In genomic region chr12:124479680-124480468, GRCh38 we compare ENCODE assay signal across 8 cellular contexts.
DNase-seq lines count a peak whose midpoint lies in the region; ATAC-seq lines count a peak whose summit lies in the region.

No MANE protein-coding gene starts in this region.

- H3K4me1 Mint-ChIP-seq in activated T-helper 1 cell treated with anti-CD3 and anti-CD28 coated beads, Interleukin-12 subunit alpha, Interleukin-12 subunit beta, Interleukin-2, Interleukin-4 antibody, amounts not matched to agents 30 ng/mL and 10 ng/mL and 1 ng/mL, durations not matched to agents 14 hours and 24 hours and 36 hours (ENCODE audit: low read depth), result peaks cover 32% of the 10 kb centered on the region
- H3K4me1 Mint-ChIP-seq in naive thymus-derived CD4-positive, alpha-beta T cell, result peaks cover 15 to 35% (median 27%) of the 10 kb centered on the region in 7 donors

- peak overlapping the region; percentile 52 for H3K27ac Mint-ChIP-seq in activated T-helper 1 cell treated with anti-CD3 and anti-CD28 coated beads, Interleukin-12 subunit alpha, Interleukin-12 subunit beta, Interleukin-2, Interleukin-4 antibody, amounts not matched to agents 30 ng/mL and 10 ng/mL and 1 ng/mL, durations not matched to agents 14 hours and 24 hours and 36 hours
- peak overlapping the region in 6 of 9 donors; percentile 4 to 78 (median 54) for H3K27ac Mint-ChIP-seq in naive thymus-derived CD4-positive, alpha-beta T cell

- peaks cover 0 to 87% (median 0%) of the 10 kb centered on the region in 3 experiments for H3K36me3 ChIP-seq in naive thymus-derived CD4-positive, alpha-beta T cell (ENCODE audit: control insufficient read depth in 2 of 3, insufficient read depth in 3 of 3, low read length in 3 of 3)

- peaks cover 5% of the 10 kb centered on the region for H3K27me3 Mint-ChIP-seq in activated T-helper 1 cell treated with anti-CD3 and anti-CD28 coated beads, Interleukin-12 subunit alpha, Interleukin-12 subunit beta, Interleukin-2, Interleukin-4 antibody, amounts not matched to agents 30 ng/mL and 10 ng/mL and 1 ng/mL, durations not matched to agents 14 hours and 24 hours and 36 hours (ENCODE audit: insufficient read depth)
- no peaks in the 10 kb centered on the region for H3K27me3 Mint-ChIP-seq in naive thymus-derived CD4-positive, alpha-beta T cell

- no peaks in the 10 kb centered on the region for H3K9me3 ChIP-seq in naive thymus-derived CD4-positive, alpha-beta T cell (ENCODE audit: control insufficient read depth in 2 of 3, low read length in 3 of 3)

- CTCF ChIA-PET in naive thymus-derived CD4-positive, alpha-beta T cell (lab: Charles Lee), result interaction anchor here (0.6 kb wide), 1 partner anchor 56 kb away, joined by 3 read pairs; no protein-coding TSS in a partner anchor

- intact Hi-C loops in activated T-helper 1 cell treated with anti-CD3 and anti-CD28 coated beads, Interleukin-12 subunit alpha, Interleukin-12 subunit beta, Interleukin-2, Interleukin-4 antibody, amounts not matched to agents 30 ng/mL and 10 ng/mL and 1 ng/mL, durations not matched to agents 14 hours and 24 hours and 36 hours (cut with micrococcal nuclease), result loop anchor here (1.0 kb wide), 3 partner anchors 14 to 23 kb away; no protein-coding TSS in a partner anchor
- intact Hi-C loops in naive thymus-derived CD4-positive, alpha-beta T cell (cut with micrococcal nuclease), result loop anchor here in 1 of 2 donors (1.0 to 2.0 kb wide), 3 partner anchors 14 to 49 kb away; no protein-coding TSS in a partner anchor

- POLR2A ChIA-PET in naive thymus-derived CD4-positive, alpha-beta T cell (lab: Charles Lee), result no interaction called here

- peaks cover 0 to 8% of the 10 kb centered on the region in 2 donors for H3K4me1 ChIP-seq in naive thymus-derived CD4-positive, alpha-beta T cell (ENCODE audit: control insufficient read depth in 2 of 2, insufficient read depth in 2 of 2, low read length in 2 of 2)

- H3K36me3 Mint-ChIP-seq in activated T-helper 1 cell treated with anti-CD3 and anti-CD28 coated beads, Interleukin-12 subunit alpha, Interleukin-12 subunit beta, Interleukin-2, Interleukin-4 antibody, amounts not matched to agents 30 ng/mL and 10 ng/mL and 1 ng/mL, durations not matched to agents 14 hours and 24 hours and 36 hours (ENCODE audit: low read depth), result peaks cover 43% of the 10 kb centered on the region
- H3K36me3 Mint-ChIP-seq in naive thymus-derived CD4-positive, alpha-beta T cell, result peaks cover 21 to 58% (median 37%) of the 10 kb centered on the region in 5 donors

- H3K27ac ChIP-seq in naive thymus-derived CD4-positive, alpha-beta T cell (ENCODE audit: low read depth, low read length), result no peak overlapping the region

- ATAC-seq in GM18498 (IDR thresholded peaks at IDR 0.05; ENCODE audit: unreplicated experiment) (peak; percentile 32), HG02623 (IDR thresholded peaks at IDR 0.05; ENCODE audit: unreplicated experiment) (peak; percentile 26), GM21825 (IDR thresholded peaks at IDR 0.05; ENCODE audit: unreplicated experiment) (no peak)
- peak; percentile 2 for ATAC-seq in naive thymus-derived CD4-positive, alpha-beta T cell

- H3K4me3 Mint-ChIP-seq in activated T-helper 1 cell treated with anti-CD3 and anti-CD28 coated beads, Interleukin-12 subunit alpha, Interleukin-12 subunit beta, Interleukin-2, Interleukin-4 antibody, amounts not matched to agents 30 ng/mL and 10 ng/mL and 1 ng/mL, durations not matched to agents 14 hours and 24 hours and 36 hours, result no peak overlapping the region
- H3K4me3 Mint-ChIP-seq in naive thymus-derived CD4-positive, alpha-beta T cell, result peak overlapping the region in 1 of 10 donors; percentile 45

- H3K9me3 Mint-ChIP-seq in activated T-helper 1 cell treated with anti-CD3 and anti-CD28 coated beads, Interleukin-12 subunit alpha, Interleukin-12 subunit beta, Interleukin-2, Interleukin-4 antibody, amounts not matched to agents 30 ng/mL and 10 ng/mL and 1 ng/mL, durations not matched to agents 14 hours and 24 hours and 36 hours, result peaks cover 15% of the 10 kb centered on the region
- H3K9me3 Mint-ChIP-seq in naive thymus-derived CD4-positive, alpha-beta T cell, result peaks cover 0 to 2% (median 0%) of the 10 kb centered on the region in 11 donors

- DNase-seq in activated T-helper 1 cell treated with anti-CD3 and anti-CD28 coated beads, Interleukin-12 subunit alpha, Interleukin-12 subunit beta, Interleukin-2, Interleukin-4 antibody, amounts not matched to agents 30 ng/mL and 10 ng/mL and 1 ng/mL, durations not matched to agents 14 hours and 24 hours and 36 hours (ENCODE audit: low spot score), result no peak
- no peak for DNase-seq in naive thymus-derived CD4-positive, alpha-beta T cell
- no peak for DNase-seq in DMS114 treated with DMSO at 0.1 percent for 48 hours (lab: John Stamatoyannopoulos, UW; ENCODE audit: unreplicated experiment)
- DNase-seq in GDM1 (lab: John Stamatoyannopoulos, UW), result no peak
- DNase-seq in effector CD4-positive, alpha-beta T cell, result no peak

- H3K27me3 ChIP-seq in naive thymus-derived CD4-positive, alpha-beta T cell (ENCODE audit: control insufficient read depth in 2 of 2, insufficient read depth in 2 of 2, low read length in 2 of 2), result no peaks in the 10 kb centered on the region

- no peak overlapping the region for H3K4me3 ChIP-seq in naive thymus-derived CD4-positive, alpha-beta T cell (ENCODE audit: low read length)
